ENCODE assay signal across 8 cellular contexts in the genomic region with DNA sequence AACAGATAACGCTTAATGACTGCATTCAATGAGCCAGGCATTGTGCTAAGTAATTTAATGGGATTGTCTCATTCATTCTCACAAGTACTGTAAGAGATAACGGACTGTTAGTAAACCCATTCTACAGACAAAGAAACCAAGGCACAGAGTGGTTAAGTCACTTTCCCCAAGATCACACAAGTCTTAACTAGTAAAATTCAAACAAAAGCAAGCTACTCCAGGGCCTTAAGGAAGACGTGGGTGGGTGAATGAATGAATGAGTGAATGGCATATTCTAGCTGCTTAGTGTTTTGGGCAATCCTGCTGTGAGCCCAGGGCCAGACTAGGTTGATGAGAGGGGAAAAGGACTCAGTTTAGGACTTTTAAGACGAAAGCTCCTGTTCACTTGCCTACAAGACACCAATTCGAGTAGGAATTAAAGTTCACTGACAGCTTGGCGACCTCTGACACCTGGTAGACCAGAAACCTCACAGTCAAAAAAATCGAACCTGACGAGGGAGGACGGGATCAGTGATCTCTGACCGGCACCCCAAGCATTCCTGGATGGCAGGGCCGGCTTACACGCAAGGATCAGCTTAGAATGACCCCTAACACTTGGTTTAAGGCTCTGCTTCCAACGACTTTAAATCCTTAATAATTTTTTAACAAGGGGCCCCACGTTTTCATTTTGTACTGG. TPM values are rescaled to one million over a fixed set of nuclear protein-coding genes. Genes with fewer than 3 reads are reported as not detected.
DNase-seq lines count a peak whose midpoint lies in the region; ATAC-seq lines count a peak whose summit lies in the region.

No MANE protein-coding gene starts in this region.

- H3K9me3 ChIP-seq in NT2/D1 (ENCODE audit: insufficient read depth, low read length) (no peaks in the 10 kb centered on the region), neuronal stem cell (replicated peaks in 1 of 2; ENCODE audit: control insufficient read depth in 2 of 2, insufficient read depth in 1 of 2, low read depth in 1 of 2, low read length in 2 of 2) (no peaks in the 10 kb centered on the region)
- H3K9me3 ChIP-seq in effector memory CD4-positive, alpha-beta T cell (ENCODE audit: control insufficient read depth, low read length): no peaks in the 10 kb centered on the region

- H3K27me3 ChIP-seq in NT2/D1 (ENCODE audit: insufficient read depth, insufficient read length): no peaks in the 10 kb centered on the region
- H3K27me3 ChIP-seq in effector memory CD4-positive, alpha-beta T cell (replicated peaks; ENCODE audit: control insufficient read depth, insufficient read depth, low read length, poor library complexity, severe bottlenecking): no peaks in the 10 kb centered on the region
- H3K27me3 ChIP-seq in neuronal stem cell (ENCODE audit: control insufficient read depth in 3 of 3, insufficient read depth in 3 of 3, low read depth in 1 of 3, low read length in 3 of 3): no peaks in the 10 kb centered on the region

- H3K23ac ChIP-seq in neuronal stem cell (ENCODE audit: low read depth, low read length, poor library complexity): no peak overlapping the region

- H3K79me1 ChIP-seq in neuronal stem cell (ENCODE audit: low read depth, low read length): peaks cover 7% of the 10 kb centered on the region

- H4K8ac ChIP-seq in neuronal stem cell (ENCODE audit: low read depth, low read length): no peak overlapping the region

- peak overlapping the region; percentile 98 for H3K4me3 ChIP-seq in NT2/D1 (ENCODE audit: insufficient read length, low read depth)
- peak overlapping the region; percentile 65 for H3K4me3 ChIP-seq in effector memory CD4-positive, alpha-beta T cell (ENCODE audit: insufficient read depth, low read depth, low read length, poor library complexity, severe bottlenecking)
- H3K4me3 ChIP-seq in neuronal stem cell (ENCODE audit: low read length in 2 of 2): peak overlapping the region; percentile 91 to 96

- H3K36me3 ChIP-seq in NT2/D1 (ENCODE audit: insufficient read depth, insufficient read length, low read length) (peaks cover 39% of the 10 kb centered on the region), neuronal stem cell (replicated peaks in 1 of 2; ENCODE audit: control insufficient read depth in 2 of 2, insufficient read depth in 2 of 2, low read length in 2 of 2) (peaks cover 5 to 31% of the 10 kb centered on the region in 2 donors)
- peaks cover 5% of the 10 kb centered on the region for H3K36me3 ChIP-seq in effector memory CD4-positive, alpha-beta T cell (ENCODE audit: control insufficient read depth, insufficient read depth, low read length)

- H2BK120ac ChIP-seq in neuronal stem cell (ENCODE audit: low read depth, low read length): peak overlapping the region; percentile 98

- DNase-seq in ELR (ENCODE audit: low read depth) (peak; percentile 32), NT2/D1 (ENCODE audit: low read depth, low spot score) (no peak), neuronal stem cell (ENCODE audit: low spot score) (peak; percentile 27), GOT3 (lab: John Stamatoyannopoulos, UW) (no peak), DMS114 treated with DMSO at 0.1 percent for 48 hours (lab: John Stamatoyannopoulos, UW; ENCODE audit: unreplicated experiment) (no peak), HCEC 1CT (no peak)
- DNase-seq in effector memory CD4-positive, alpha-beta T cell: no peak

- no peak overlapping the region for H2BK12ac ChIP-seq in neuronal stem cell (ENCODE audit: low read length)

- H3K4ac ChIP-seq in neuronal stem cell (ENCODE audit: low read length): no peak overlapping the region

- H2BK15ac ChIP-seq in neuronal stem cell (ENCODE audit: low read length): no peak overlapping the region

- no peak overlapping the region for H2BK5ac ChIP-seq in neuronal stem cell (ENCODE audit: low read length)

- H3K4me1 ChIP-seq in NT2/D1 (ENCODE audit: insufficient read depth, insufficient read length) (peaks cover 6% of the 10 kb centered on the region), neuronal stem cell (ENCODE audit: control insufficient read depth in 2 of 2, insufficient read depth in 1 of 2, low read depth in 1 of 2, low read length in 2 of 2) (peaks cover 10 to 13% of the 10 kb centered on the region in 2 donors)
- H3K4me1 ChIP-seq in effector memory CD4-positive, alpha-beta T cell (ENCODE audit: control insufficient read depth, insufficient read depth, low read length, poor library complexity, severe bottlenecking): peaks cover 27% of the 10 kb centered on the region

- no peak overlapping the region for H3K14ac ChIP-seq in neuronal stem cell (ENCODE audit: low read length)

- no CpG with 5 or more reads among the region's 14 CpGs for WGBS in neuronal stem cell (ENCODE audit: extremely low coverage in 2 of 2, insufficient read length in 2 of 2, insufficient replicate concordance in 1 of 2), 2 donors

- H3K18ac ChIP-seq in neuronal stem cell (ENCODE audit: low read length): no peak overlapping the region

- H3K27ac ChIP-seq in effector memory CD4-positive, alpha-beta T cell (ENCODE audit: insufficient read depth, low read length, poor library complexity, severe bottlenecking): peak overlapping the region; percentile 92
- peak overlapping the region; percentile 98 for H3K27ac ChIP-seq in neuronal stem cell (replicated peaks; ENCODE audit: low read length)

- H4K91ac ChIP-seq in neuronal stem cell (ENCODE audit: low read depth, low read length, poor library complexity): no peak overlapping the region

- peak overlapping the region; percentile 82 for H3K4me2 ChIP-seq in neuronal stem cell (ENCODE audit: insufficient read depth, low read length, poor library complexity, severe bottlenecking)

- H2AK5ac ChIP-seq in neuronal stem cell (ENCODE audit: low read depth, low read length): no peak overlapping the region

- H3K9ac ChIP-seq in NT2/D1 (ENCODE audit: insufficient read length, low read depth) (peak overlapping the region; percentile 98), neuronal stem cell (ENCODE audit: low read depth, low read length, poor library complexity) (peak overlapping the region; percentile 78)

- H2AFZ ChIP-seq in neuronal stem cell (ENCODE audit: low read length): peak overlapping the region; percentile 98

- ATAC-seq in HG03571 (IDR thresholded peaks at IDR 0.05; ENCODE audit: unreplicated experiment): no peak

RNA-seq across cellular contexts. Expression of a gene that starts 0.6 kb away (rescaled TPM):
- polyA plus RNA-seq in neuronal stem cell (2013, experiment 1 of 2): 19.9 TPM
- polyA plus RNA-seq in neuronal stem cell (2013, experiment 2 of 2): 21.2 TPM

RNA-seq across cellular contexts. Expression of a gene that starts 0.8 kb away (rescaled TPM):
- 29.5 TPM for polyA plus RNA-seq in neuronal stem cell (2013, experiment 1 of 2)
- 28.5 TPM for polyA plus RNA-seq in neuronal stem cell (2013, experiment 2 of 2)

RNA-seq across cellular contexts. Expression of a gene that starts 37.8 kb away (rescaled TPM):
- 0.71 TPM for polyA plus RNA-seq in neuronal stem cell (2013, experiment 1 of 2)
- polyA plus RNA-seq in neuronal stem cell (2013, experiment 2 of 2): 0.62 TPM

RNA-seq across cellular contexts. Expression of a gene that starts 40.7 kb away (rescaled TPM):
- polyA plus RNA-seq in neuronal stem cell (2013, experiment 1 of 2): 32.1 TPM
- polyA plus RNA-seq in neuronal stem cell (2013, experiment 2 of 2): 32.4 TPM

Comparison
In these comparisons a context has a peak if more than half of its experiments do, and no peak if none do; other contexts are left out.
1. DNase-seq: peak in ELR (single experiment) and neuronal stem cell (single experiment); none in NT2/D1 (single experiment), effector memory CD4-positive, alpha-beta T cell (0 of 3), GOT3 (single experiment), DMS114 treated with DMSO at 0.1 percent for 48 hours (single experiment) and HCEC 1CT (single experiment).
2. Peak in every context shown above with its lines, with median percentiles within 50 percentile points of each other: H3K4me3 ChIP-seq.